ENCODE assay signal across 21 cellular contexts in genomic region chr17:11940904-11941303, GRCh38.
"Had no signal": no experiment of that assay in that cellular context is flagged by ENCODE, and none has a peak within 500 bp of the region (broad histone marks: within the 10 kb centered on the region; RNA-seq: fewer than 3 reads in every experiment).

No MANE protein-coding gene starts in this region.

- H3K4me1 ChIP-seq: gastrocnemius medialis, heart right ventricle, left lung, lower lobe of right lung had no signal

- H3K9me3 ChIP-seq: esophagus squamous epithelium, gastrocnemius medialis, heart right ventricle, left lung, lower lobe of right lung had no signal

- H3K27ac ChIP-seq: coronary artery, dorsolateral prefrontal cortex, epithelial cell of prostate, esophagus squamous epithelium, gastrocnemius medialis, heart right ventricle, left lung, lower lobe of right lung had no signal

- H3K27me3 ChIP-seq: dorsolateral prefrontal cortex, esophagus squamous epithelium, gastrocnemius medialis, left lung had no signal

- H3K4me3 ChIP-seq: coronary artery, dorsolateral prefrontal cortex, esophagus squamous epithelium, gastrocnemius medialis, heart right ventricle, left lung, lower lobe of right lung had no signal

- DNase-seq: dermis blood vessel endothelial cell; dorsolateral prefrontal cortex; effector CD4-positive, alpha-beta T cell; effector memory CD4-positive, alpha-beta T cell; erythroblast; esophagus squamous epithelium; foreskin fibroblast; foreskin melanocyte; gastrocnemius medialis; glutamatergic neuron; head of caudate nucleus; heart right ventricle; hippocampal formation; left cardiac atrium; left lung; left ventricle myocardium superior; lower lobe of right lung; mesenchymal stem cell; midbrain had no signal

- H3K36me3 ChIP-seq: esophagus squamous epithelium, gastrocnemius medialis, heart right ventricle, left lung, lower lobe of right lung had no signal
